Comparison of ENCODE assay signal across 26 cellular contexts in genomic region chr9:10259668-10260067, GRCh38.
DNase-seq lines count a peak whose midpoint lies in the region; ATAC-seq, FAIRE-seq and TF ChIP-seq lines count a peak whose summit lies in the region.
"Had no signal": no experiment of that assay in that cellular context is flagged by ENCODE, and none has a peak within 500 bp of the region (broad histone marks: within the 10 kb centered on the region; RNA-seq: fewer than 3 reads in every experiment).

No MANE protein-coding gene starts in this region.

- no peaks in the 10 kb centered on the region for H3K27me3 Mint-ChIP-seq in H9 (ENCODE audit: low read depth)
- H3K27me3 Mint-ChIP-seq: CD4-positive, alpha-beta memory T cell; CD4-positive, CD25-positive, alpha-beta regulatory T cell; CD8-positive, alpha-beta memory T cell had no signal

- no peak overlapping the region for H2AFZ ChIP-seq in HepG2 (ENCODE audit: low read length)
- no peak overlapping the region for H2AFZ ChIP-seq in H9 (ENCODE audit: low read length)

- H3K9me3 ChIP-seq in HepG2 (ENCODE audit: low read length) (no peaks in the 10 kb centered on the region; the same call in 1 of the 2 replicates), right lobe of liver (no peaks in the 10 kb centered on the region), H9 (ENCODE audit: control insufficient read depth, low read depth, low read length) (no peaks in the 10 kb centered on the region), small intestine (ENCODE audit: control insufficient read depth, low read depth) (no peaks in the 10 kb centered on the region)
- H3K9me3 ChIP-seq: BE2C had no signal

- peaks cover 4% of the 10 kb centered on the region in 2 experiments for H3K4me1 Mint-ChIP-seq in H9
- H3K4me1 Mint-ChIP-seq: CD14-positive monocyte; CD4-positive, alpha-beta memory T cell; CD4-positive, CD25-positive, alpha-beta regulatory T cell; CD8-positive, alpha-beta memory T cell had no signal

- TF ChIP-seq RAD21 in HepG2 (CRISPR knock-in tag; IDR thresholded peaks at IDR 0.05), result no peak

- H3K14ac ChIP-seq in H9 (ENCODE audit: insufficient read depth, low read length), result no peak overlapping the region

- H4K5ac ChIP-seq in H9 (ENCODE audit: insufficient read length, low read depth, low read length), result no peak overlapping the region

- no peak overlapping the region for H3K23ac ChIP-seq in H9 (ENCODE audit: insufficient read length, low read depth, low read length)

- H3K4me2 ChIP-seq in HepG2 (ENCODE audit: low read depth, low read length), result no peak overlapping the region
- H3K4me2 ChIP-seq in H9 (ENCODE audit: insufficient read depth, insufficient read length, low read length), result no peak overlapping the region
- H3K4me2 ChIP-seq: BLaER1 had no signal

- no peak for TF ChIP-seq POLR2A in HepG2 (IDR thresholded peaks at IDR 0.05; ENCODE audit: insufficient read depth in 1 of 2, low read depth in 2 of 2, low read length in 2 of 2)
- no peak for TF ChIP-seq POLR2A in right lobe of liver (IDR thresholded peaks at IDR 0.05)

- no peaks in the 10 kb centered on the region for H3K36me3 ChIP-seq in HepG2 (replicated peaks in 1 of 2; ENCODE audit: control insufficient read depth in 1 of 2, insufficient read depth in 2 of 2, low read length in 2 of 2)
- no peaks in the 10 kb centered on the region for H3K36me3 ChIP-seq in right lobe of liver
- no peaks in the 10 kb centered on the region for H3K36me3 ChIP-seq in small intestine (ENCODE audit: control insufficient read depth in 2 of 2, insufficient read depth in 2 of 2, low read length in 2 of 2)
- H3K36me3 ChIP-seq: BE2C, BLaER1 had no signal

- no peak overlapping the region for H3K56ac ChIP-seq in H9 (ENCODE audit: insufficient read length, low read depth, low read length)

- no peak overlapping the region for H3K27ac ChIP-seq in HepG2 (ENCODE audit: extremely low read length, insufficient read depth, low read length)
- H3K27ac ChIP-seq in right lobe of liver, result no peak overlapping the region
- no peak overlapping the region for H3K27ac ChIP-seq in H9 (ENCODE audit: insufficient read length, low read depth, low read length)
- no peak overlapping the region for H3K27ac ChIP-seq in small intestine (ENCODE audit: low read depth in 1 of 2, low read length in 1 of 2)
- H3K27ac ChIP-seq: BLaER1 had no signal

- no peaks in the 10 kb centered on the region for H3K79me1 ChIP-seq in H9 (ENCODE audit: insufficient read depth, low read depth, low read length, poor library complexity, severe bottlenecking)

- TF ChIP-seq CTCF in HepG2 (CRISPR knock-in tag; IDR thresholded peaks at IDR 0.05), result no peak
- no peak for TF ChIP-seq CTCF in right lobe of liver (IDR thresholded peaks at IDR 0.05)
- no peak for TF ChIP-seq CTCF in H9 (conservative IDR thresholded peaks at IDR 0.05)

- H3T11ph ChIP-seq in H9 (ENCODE audit: low read length), result no peak overlapping the region

- CTCF ChIA-PET in HepG2 (lab: Yijun Ruan, JAX; ENCODE audit: low intra/inter-chr PET ratio, low total read pairs), result no interaction called here

- no peaks in the 10 kb centered on the region for H3K79me2 ChIP-seq in HepG2 (ENCODE audit: insufficient read depth, low read length)
- H3K79me2 ChIP-seq in H9 (ENCODE audit: insufficient read depth, low read length), result no peaks in the 10 kb centered on the region

- no peak overlapping the region for H3K4me3 Mint-ChIP-seq in H9
- H3K4me3 Mint-ChIP-seq: CD14-positive monocyte; CD4-positive, alpha-beta memory T cell; CD4-positive, CD25-positive, alpha-beta regulatory T cell; CD8-positive, alpha-beta memory T cell had no signal

- DNase-seq in HepG2 (ENCODE audit: low spot score) (no peak), right lobe of liver (no peak), H9 (no peak), NCI-H128 (lab: John Stamatoyannopoulos, UW; ENCODE audit: unreplicated experiment) (no peak), small intestine (no peak)
- DNase-seq: 8988T; ACHN; BE2C; C1 segment of cervical spinal cord; CD4-positive, alpha-beta memory T cell; CD4-positive, CD25-positive, alpha-beta regulatory T cell; CD8-positive, alpha-beta memory T cell; COR-L47; DMS 273 treated with DMSO at 0.1 percent for 48 hours; DMS153; DMS53; DMS79; DND-41; EL; GDM1 had no signal

- no TSS peak for BruUV-seq in HepG2 (replicated peaks; lab: Mats Ljungman, UMichigan)

- POLR2A ChIA-PET in HepG2 (lab: Yijun Ruan, JAX), result no interaction called here

- no peak overlapping the region for H4K8ac ChIP-seq in H9 (replicated peaks; ENCODE audit: insufficient read length, low read depth, low read length)

- no peak overlapping the region for H2BK12ac ChIP-seq in H9 (ENCODE audit: insufficient read length, low read depth, low read length)

- H3K9me3 Mint-ChIP-seq in H9, result peaks cover 14 to 21% of the 10 kb centered on the region in 2 experiments

- 0% methylated on average over 4 of the region's 4 CpGs for whole genome bisulfite sequencing in HepG2 (ENCODE audit: low lambda C conversion rate)
- WGBS in right lobe of liver (ENCODE audit: insufficient coverage, low coverage, low lambda C conversion rate, missing lambda C conversion rate), result 60% methylated on average over 4 of the region's 4 CpGs
- no CpG with 5 or more reads among the region's 4 CpGs for WGBS in H9 (ENCODE audit: extremely low coverage, insufficient read length, low lambda C conversion rate)
- 53 to 72% (median 58%) methylated on average over 4 of the region's 4 CpGs for WGBS in small intestine, 3 donors

- TF ChIP-seq EP300 in HepG2 (IDR thresholded peaks at IDR 0.05; ENCODE audit: low read depth in 2 of 2, low read length in 2 of 2) (no peak), HepG2 (CRISPR knock-in tag; IDR thresholded peaks at IDR 0.05; ENCODE audit: borderline replicate concordance) (no peak)

- no peaks in the 10 kb centered on the region for H3K4me1 ChIP-seq in HepG2 (ENCODE audit: insufficient read depth, low read length)
- H3K4me1 ChIP-seq in right lobe of liver, result no peaks in the 10 kb centered on the region
- H3K4me1 ChIP-seq in H9 (ENCODE audit: insufficient read depth, low read length), result no peaks in the 10 kb centered on the region
- no peaks in the 10 kb centered on the region for H3K4me1 ChIP-seq in small intestine (ENCODE audit: control insufficient read depth in 2 of 2, insufficient read depth in 1 of 2, low read depth in 1 of 2, low read length in 1 of 2)
- H3K4me1 ChIP-seq: BE2C, BLaER1 had no signal

- FAIRE-seq in HepG2 (lab: Jason Lieb, UNC) (no peak), small intestine (lab: Jason Lieb, UNC) (no peak)
- FAIRE-seq: A204.1, GM12878, GM12892, GM18507 had no signal

- no peak overlapping the region for H2AK5ac ChIP-seq in H9 (ENCODE audit: insufficient read length, low read length)

- intact Hi-C loops in HepG2 (cut with micrococcal nuclease; ENCODE audit: unreplicated experiment) (no loop called here), right lobe of liver (cut with DNase I) (loop anchor here (10.0 kb wide), 2 partner anchors 195 to 205 kb away; no protein-coding TSS in a partner anchor)

- in situ Hi-C loops in HepG2 (cut with HindIII; ENCODE audit: extremely low pct_ligation_motif_present, low pct_unique_long_range_greater_than_20kb), result loop anchor here (10.0 kb wide), 1 partner anchor 205 kb away; no protein-coding TSS in a partner anchor

- no peak overlapping the region for H2BK5ac ChIP-seq in H9 (ENCODE audit: insufficient read length, low read length)

- H3K27ac Mint-ChIP-seq in H9, result peak overlapping the region in 2 of 3 experiments; percentile 34 to 84; a peak in 3 of 7 replicates
- H3K27ac Mint-ChIP-seq: CD14-positive monocyte; CD4-positive, alpha-beta memory T cell; CD4-positive, CD25-positive, alpha-beta regulatory T cell; CD8-positive, alpha-beta memory T cell had no signal

- no peak for ATAC-seq in HepG2
- ATAC-seq in right lobe of liver, result no peak
- ATAC-seq: GM12878 had no signal

- H4K20me1 ChIP-seq in HepG2 (ENCODE audit: insufficient read depth, low read length) (no peaks in the 10 kb centered on the region), H9 (ENCODE audit: control insufficient read depth, insufficient read depth, insufficient read length) (no peaks in the 10 kb centered on the region)
- H4K20me1 ChIP-seq: BLaER1 had no signal

- H3K9ac ChIP-seq in HepG2 (ENCODE audit: insufficient read depth, low read depth, low read length), result no peak overlapping the region
- H3K9ac ChIP-seq in H9 (ENCODE audit: extremely low read depth, insufficient read length, low read length), result no peak overlapping the region
- H3K9ac ChIP-seq: BLaER1 had no signal

- no peak overlapping the region for H2BK120ac ChIP-seq in H9 (ENCODE audit: low read depth, low read length, poor library complexity, severe bottlenecking)

- no peaks in the 10 kb centered on the region for H3K27me3 ChIP-seq in HepG2 (ENCODE audit: control insufficient read depth in 1 of 2, insufficient read depth in 2 of 2, low read length in 2 of 2)
- H3K27me3 ChIP-seq in right lobe of liver, result no peaks in the 10 kb centered on the region
- H3K27me3 ChIP-seq in H9 (ENCODE audit: insufficient read depth, low read length), result no peaks in the 10 kb centered on the region
- H3K27me3 ChIP-seq in small intestine (ENCODE audit: control insufficient read depth in 2 of 2, insufficient read depth in 2 of 2, low read length in 2 of 2), result no peaks in the 10 kb centered on the region
- H3K27me3 ChIP-seq: BE2C, BLaER1 had no signal

- H3K4ac ChIP-seq in H9 (ENCODE audit: low read depth, low read length), result no peak overlapping the region

- H3K4me3 ChIP-seq in HepG2 (replicated peaks in 1 of 3; ENCODE audit: insufficient read depth in 1 of 3, low read depth in 2 of 3, low read length in 3 of 3) (no peak overlapping the region), right lobe of liver (no peak overlapping the region), small intestine (ENCODE audit: low read depth in 1 of 2, low read length in 2 of 2) (no peak overlapping the region)
- H3K4me3 ChIP-seq: BLaER1, GM12878 had no signal

- H2BK15ac ChIP-seq in H9 (ENCODE audit: low read depth, low read length), result no peak overlapping the region

- H2BK20ac ChIP-seq in H9 (ENCODE audit: low read depth, low read length, poor library complexity, severe bottlenecking), result no peak overlapping the region

- peaks cover 7 to 21% (median 15%) of the 10 kb centered on the region in 3 experiments; a peak in 6 of 7 replicates for H3K36me3 Mint-ChIP-seq in H9 (ENCODE audit: insufficient read depth in 1 of 3, low read depth in 3 of 3)
- H3K36me3 Mint-ChIP-seq: CD14-positive monocyte; CD4-positive, alpha-beta memory T cell; CD4-positive, CD25-positive, alpha-beta regulatory T cell; CD8-positive, alpha-beta memory T cell had no signal

- no peak overlapping the region for H3K18ac ChIP-seq in H9 (ENCODE audit: insufficient read length, low read depth, low read length)

- H4K91ac ChIP-seq in H9 (ENCODE audit: insufficient read length, low read depth, low read length), result no peak overlapping the region

- H3K23me2 ChIP-seq in H9 (ENCODE audit: insufficient read length, low read depth, low read length, poor library complexity, severe bottlenecking), result no peaks in the 10 kb centered on the region

TF ChIP-seq in HepG2, 621 proteins besides CTCF, POLR2A, EP300 and RAD21 (continues in another document):
- no peak for TF ChIP-seq ZNF580 (CRISPR knock-in tag; IDR thresholded peaks at IDR 0.05; ENCODE audit: borderline replicate concordance, low read depth)
- no peak for TF ChIP-seq TP53 (CRISPR knock-in tag; conservative IDR thresholded peaks at IDR 0.05)
